12 cellular contexts compared by ENCODE assay signal in the genomic region with DNA sequence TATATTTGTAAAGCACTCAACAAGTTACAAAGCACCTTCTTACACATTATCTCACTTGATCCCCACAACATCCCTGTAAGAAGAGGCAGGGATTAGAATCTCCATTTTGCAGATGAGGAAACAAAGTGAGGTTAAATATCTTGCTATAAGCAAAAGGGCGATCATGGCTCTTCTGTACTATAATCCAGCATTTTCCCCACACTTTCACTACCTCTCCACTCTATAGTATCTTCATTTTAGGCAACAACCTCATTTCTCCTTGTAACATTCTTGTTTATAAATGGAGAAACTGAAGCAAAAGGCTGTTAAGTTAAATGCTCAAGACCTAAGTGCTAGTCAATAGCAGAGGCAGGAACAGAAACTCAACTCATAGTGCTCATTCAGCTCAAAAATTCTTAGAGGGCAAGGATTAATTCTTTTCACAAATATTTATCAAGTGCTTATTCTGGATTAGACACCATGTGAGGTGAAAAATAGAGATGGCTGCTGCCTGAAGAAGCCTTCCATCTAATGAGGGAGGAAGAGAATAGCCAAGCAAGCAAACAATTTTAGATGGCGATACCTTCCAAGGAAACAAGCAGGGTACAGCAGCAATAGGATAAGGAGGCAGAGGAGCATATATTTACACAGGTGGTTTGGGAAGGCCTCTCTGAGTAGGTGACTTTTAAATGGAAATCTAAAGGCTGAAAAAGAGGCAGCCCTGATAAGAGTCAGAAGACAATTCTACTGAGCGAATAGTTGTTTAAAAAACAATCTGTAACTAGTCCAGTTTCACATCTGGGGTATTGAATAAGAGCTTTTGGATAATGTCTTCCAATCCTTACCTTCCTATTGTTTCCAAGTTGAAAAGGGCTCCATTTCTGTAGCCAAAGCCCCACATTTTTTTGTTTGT. TPM values are rescaled to one million over a fixed set of nuclear protein-coding genes. Genes with fewer than 3 reads are reported as not detected.
DNase-seq lines count a peak whose midpoint lies in the region; ATAC-seq and TF ChIP-seq lines count a peak whose summit lies in the region.
"Had no signal": no experiment of that assay in that cellular context is flagged by ENCODE, and none has a peak within 500 bp of the region (broad histone marks: within the 10 kb centered on the region; RNA-seq: fewer than 3 reads in every experiment).

No MANE protein-coding gene starts in this region.

- no peaks in the 10 kb centered on the region for H3K9me3 ChIP-seq in endodermal cell (ENCODE audit: control insufficient read depth, low read length)
- H3K9me3 ChIP-seq in muscle layer of duodenum (ENCODE audit: control insufficient read depth in 1 of 2, low read length in 2 of 2), result no peaks in the 10 kb centered on the region
- no peaks in the 10 kb centered on the region for H3K9me3 ChIP-seq in transverse colon

- peak overlapping the region; percentile 97 for H3K4me3 ChIP-seq in endodermal cell (ENCODE audit: low read length)
- peak overlapping the region; percentile 26 to 74 for H3K4me3 ChIP-seq in muscle layer of duodenum (ENCODE audit: low read depth in 1 of 2, low read length in 2 of 2)
- peak overlapping the region in 1 of 4 donors; percentile 92 for H3K4me3 ChIP-seq in transverse colon

- in situ Hi-C loops in transverse colon (cut with MboI; ENCODE audit: low pct_ligation_motif_present in 1 of 4, low pct_unique_long_range_greater_than_20kb in 1 of 4, low sequenced_read_pairs in 3 of 4), result no loop called here

- no peak for TF ChIP-seq POLR2A in transverse colon (IDR thresholded peaks at IDR 0.05)

- intact Hi-C loops in transverse colon (cut with DNase I; ENCODE audit: low total_unique reads), result loop anchor here (10.0 kb wide), 1 partner anchor 192 kb away; no protein-coding TSS in a partner anchor

- H3K4me1 ChIP-seq in endodermal cell (ENCODE audit: control insufficient read depth, insufficient read depth, low read length), result peaks cover 14% of the 10 kb centered on the region
- H3K4me1 ChIP-seq in muscle layer of duodenum (ENCODE audit: control insufficient read depth in 1 of 2, insufficient read depth in 2 of 2, low read length in 2 of 2), result peaks cover 3 to 36% of the 10 kb centered on the region in 2 donors
- H3K4me1 ChIP-seq in transverse colon, result peaks cover 9 to 81% (median 48%) of the 10 kb centered on the region in 4 donors

- H3K27ac ChIP-seq in endodermal cell (ENCODE audit: low read depth, low read length) (no peak overlapping the region), muscle layer of duodenum (ENCODE audit: low read length) (no peak overlapping the region), transverse colon (peak overlapping the region; percentile 21 to 92 (median 38))

- DNase-seq in NCI-H2029 treated with DMSO at 0.1 percent for 48 hours (lab: John Stamatoyannopoulos, UW) (peak; percentile 25), NCI-H2029 (lab: John Stamatoyannopoulos, UW) (no peak), endodermal cell (no peak), transverse colon (no peak), left lobe of liver (ENCODE audit: low spot score) (no peak), SHP77 (lab: John Stamatoyannopoulos, UW) (no peak)
- DNase-seq: activated T-cell treated with anti-CD3 and anti-CD28 coated beads, Interleukin-2, amount 50 U/mL, for 48 hours; NCI-H1048; T1000 had no signal

- H3K9me3 Mint-ChIP-seq in endodermal cell, result no peaks in the 10 kb centered on the region
- H3K9me3 Mint-ChIP-seq: dendritic cell treated with granulocyte-macrophage colony-stimulating factor and Interleukin-4, amounts not matched to agents 40 ng/mL and 50 ng/mL, for 4 days had no signal

- peak overlapping the region; percentile 85 for H3K4me3 Mint-ChIP-seq in endodermal cell
- H3K4me3 Mint-ChIP-seq: dendritic cell treated with granulocyte-macrophage colony-stimulating factor and Interleukin-4, amounts not matched to agents 40 ng/mL and 50 ng/mL, for 4 days had no signal

- peak overlapping the region; percentile 85 for H3K27ac Mint-ChIP-seq in endodermal cell
- H3K27ac Mint-ChIP-seq: dendritic cell treated with granulocyte-macrophage colony-stimulating factor and Interleukin-4, amounts not matched to agents 40 ng/mL and 50 ng/mL, for 4 days had no signal

- H3K27me3 Mint-ChIP-seq in endodermal cell (ENCODE audit: insufficient read depth), result no peaks in the 10 kb centered on the region

- H3K36me3 ChIP-seq in endodermal cell (ENCODE audit: control insufficient read depth, insufficient read depth, low read length) (peaks cover 15% of the 10 kb centered on the region), muscle layer of duodenum (ENCODE audit: control insufficient read depth in 1 of 2, insufficient read depth in 2 of 2, low read length in 2 of 2) (no peaks in the 10 kb centered on the region), transverse colon (no peaks in the 10 kb centered on the region)

- peak overlapping the region; percentile 86 for H3K9ac ChIP-seq in endodermal cell (ENCODE audit: extremely low read depth, low read length, poor library complexity, severe bottlenecking)

- peaks cover 68% of the 10 kb centered on the region for H3K4me1 Mint-ChIP-seq in endodermal cell

- WGBS in endodermal cell (ENCODE audit: insufficient coverage in 1 of 2, insufficient read length in 1 of 2), 2 experiments, result 83 to 96% methylated on average over 2 to 3 of the region's 3 CpGs
- WGBS in transverse colon (ENCODE audit: low coverage in 1 of 2), 2 donors, result 78 to 89% methylated on average over 2 to 3 of the region's 3 CpGs

- ATAC-seq in left lobe of liver (no peak), HG02870 (IDR thresholded peaks at IDR 0.05; ENCODE audit: unreplicated experiment) (no peak)

- TF ChIP-seq CTCF in endodermal cell (conservative IDR thresholded peaks at IDR 0.05), result no peak
- no peak for TF ChIP-seq CTCF in transverse colon (IDR thresholded peaks at IDR 0.05)

- H3K36me3 Mint-ChIP-seq in endodermal cell (ENCODE audit: low read depth), result peaks cover 5% of the 10 kb centered on the region

- no peak for TF ChIP-seq EP300 in transverse colon (IDR thresholded peaks at IDR 0.05; ENCODE audit: low read depth)

- no peaks in the 10 kb centered on the region for H3K27me3 ChIP-seq in endodermal cell (ENCODE audit: control insufficient read depth, insufficient read depth, low read length, poor library complexity, severe bottlenecking)
- H3K27me3 ChIP-seq in muscle layer of duodenum (ENCODE audit: low read depth, low read length), result no peaks in the 10 kb centered on the region
- no peaks in the 10 kb centered on the region for H3K27me3 ChIP-seq in transverse colon

RNA-seq across cellular contexts. Expression of a gene that starts 3.5 kb away (rescaled TPM):
- total RNA-seq in endodermal cell (10 to 100 TPM; 61.4 to 72.5 TPM), transverse colon (100 to 1,000 TPM in 1 of 4 donors, 10 to 100 TPM in 2, 1 to 10 TPM in 1; 10.0 to 101 (median 70.0) TPM), left lobe of liver (316 TPM)
- 49.4 TPM for polyA plus RNA-seq in endodermal cell (2013, experiment 1 of 2)
- 46.4 TPM for polyA plus RNA-seq in endodermal cell (2013, experiment 2 of 2)

Comparison
In these comparisons a context has a peak if more than half of its experiments do, and no peak if none do; other contexts are left out.
1. H3K27ac ChIP-seq: peak in transverse colon (4 of 4); none in endodermal cell (single experiment) and muscle layer of duodenum (single experiment).